Comparison of ENCODE assay signal across 12 cellular contexts in the genomic region with DNA sequence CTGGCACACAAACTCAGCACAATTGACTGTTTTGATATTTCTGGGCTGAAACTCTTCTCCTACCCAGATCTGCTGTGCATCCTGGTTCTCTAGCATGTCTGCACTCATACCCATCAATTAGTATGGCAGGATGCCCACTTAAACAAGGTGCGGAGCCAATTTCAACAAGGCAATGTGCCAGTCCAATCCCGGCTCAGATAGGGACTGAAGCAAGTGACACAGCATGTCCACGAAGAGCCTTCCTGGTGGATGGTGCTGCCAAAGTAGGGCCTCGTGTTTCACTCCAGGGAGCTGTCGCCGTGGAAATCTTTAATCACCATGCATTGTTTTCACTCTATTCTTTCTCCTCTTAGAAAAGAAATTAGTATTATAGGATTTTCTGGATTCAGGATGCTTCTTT. TPM values are rescaled to one million over a fixed set of nuclear protein-coding genes. Genes with fewer than 3 reads are reported as not detected.
DNase-seq lines count a peak whose midpoint lies in the region; ATAC-seq and TF ChIP-seq lines count a peak whose summit lies in the region.
"Had no signal": no experiment of that assay in that cellular context is flagged by ENCODE, and none has a peak within 500 bp of the region (broad histone marks: within the 10 kb centered on the region; RNA-seq: fewer than 3 reads in every experiment).

No MANE protein-coding gene starts in this region.

- ATAC-seq in RWPE2 (ENCODE audit: low read depth) (peak; percentile 27; the same call in 1 of the 3 replicates), esophagus mucosa (peak; percentile 71), HG03354 (IDR thresholded peaks at IDR 0.05; ENCODE audit: poor library complexity, severe bottlenecking, unreplicated experiment) (no peak)
- ATAC-seq: activated CD4-positive, CD25-positive, alpha-beta regulatory T cell treated with anti-CD3 and anti-CD28 coated beads, Interleukin-2, amount 50 U/mL, for 24 hours had no signal

- H3K9me3 ChIP-seq in RWPE2 (ENCODE audit: severe bottlenecking): no peaks in the 10 kb centered on the region
- H3K9me3 ChIP-seq in tibial artery: no peaks in the 10 kb centered on the region
- H3K9me3 ChIP-seq: neutrophil had no signal

- TF ChIP-seq CTCF in RWPE2 (IDR thresholded peaks at IDR 0.05; ENCODE audit: poor library complexity, severe bottlenecking): no peak
- TF ChIP-seq CTCF in tibial artery (IDR thresholded peaks at IDR 0.05): no peak

- H3K36me3 Mint-ChIP-seq in activated CD4-positive, alpha-beta memory T cell treated with anti-CD3 and anti-CD28 coated beads for 36 hours: no peaks in the 10 kb centered on the region
- H3K36me3 Mint-ChIP-seq: activated naive CD4-positive, alpha-beta T cell treated with anti-CD3 and anti-CD28 coated beads, Interleukin-2, amount 10 ng/mL, durations not matched to agents 7 days and 5 days; immature natural killer cell had no signal

- DNase-seq in NCI-H1092 (lab: John Stamatoyannopoulos, UW) (peak; percentile 95), RWPE2 (ENCODE audit: low spot score) (no peak), posterior cingulate gyrus (peak in 6 of 10 donors; percentile 13 to 86 (median 23)), tibial artery (no peak)
- DNase-seq in activated CD4-positive, alpha-beta memory T cell treated with anti-CD3 and anti-CD28 coated beads for 36 hours: no peak
- no peak for DNase-seq in activated CD4-positive, alpha-beta T cell treated with anti-CD3 and anti-CD28 coated beads for 48 hours
- DNase-seq: activated naive CD4-positive, alpha-beta T cell treated with anti-CD3 and anti-CD28 coated beads, Interleukin-2, amount 10 ng/mL, durations not matched to agents 7 days and 5 days; immature natural killer cell had no signal

- H3K36me3 ChIP-seq in RWPE2 (ENCODE audit: low read depth) (no peaks in the 10 kb centered on the region), tibial artery (no peaks in the 10 kb centered on the region)
- H3K36me3 ChIP-seq: neutrophil had no signal

- POLR2A ChIA-PET in activated CD4-positive, alpha-beta memory T cell treated with anti-CD3 and anti-CD28 coated beads for 36 hours (lab: Charles Lee): no interaction called here

- intact Hi-C loops in posterior cingulate gyrus (cut with DNase I): no loop called here
- intact Hi-C loops in tibial artery (cut with DNase I; ENCODE audit: low total_unique reads): no loop called here
- intact Hi-C loops in activated CD4-positive, alpha-beta memory T cell treated with anti-CD3 and anti-CD28 coated beads for 36 hours (cut with micrococcal nuclease): loop anchor here (5.0 kb wide), 1 partner anchor 388 kb away; the partner anchor contains the start of gene SLC10A7

- H3K27ac ChIP-seq in RWPE2 (ENCODE audit: poor library complexity, severe bottlenecking) (no peak overlapping the region), tibial artery (no peak overlapping the region)
- H3K27ac ChIP-seq: neutrophil had no signal

- CTCF ChIA-PET in activated CD4-positive, alpha-beta memory T cell treated with anti-CD3 and anti-CD28 coated beads for 36 hours (lab: Charles Lee): no interaction called here

- peaks cover 17% of the 10 kb centered on the region for H3K4me1 Mint-ChIP-seq in activated CD4-positive, alpha-beta memory T cell treated with anti-CD3 and anti-CD28 coated beads for 36 hours (ENCODE audit: low read depth)
- H3K4me1 Mint-ChIP-seq: activated naive CD4-positive, alpha-beta T cell treated with anti-CD3 and anti-CD28 coated beads, Interleukin-2, amount 10 ng/mL, durations not matched to agents 7 days and 5 days; immature natural killer cell had no signal

- H3K27ac Mint-ChIP-seq in activated CD4-positive, alpha-beta memory T cell treated with anti-CD3 and anti-CD28 coated beads for 36 hours: no peak overlapping the region
- H3K27ac Mint-ChIP-seq: activated naive CD4-positive, alpha-beta T cell treated with anti-CD3 and anti-CD28 coated beads, Interleukin-2, amount 10 ng/mL, durations not matched to agents 7 days and 5 days; immature natural killer cell had no signal

- peaks cover 17% of the 10 kb centered on the region for H3K27me3 Mint-ChIP-seq in activated CD4-positive, alpha-beta memory T cell treated with anti-CD3 and anti-CD28 coated beads for 36 hours

- H3K4me3 ChIP-seq in RWPE2 (ENCODE audit: severe bottlenecking) (no peak overlapping the region), tibial artery (no peak overlapping the region)

- H3K27me3 ChIP-seq in RWPE2 (ENCODE audit: insufficient read depth, poor library complexity, severe bottlenecking) (no peaks in the 10 kb centered on the region), tibial artery (no peaks in the 10 kb centered on the region)
- H3K27me3 ChIP-seq: neutrophil had no signal

- H3K4me1 ChIP-seq in RWPE2 (ENCODE audit: insufficient read depth, poor library complexity, severe bottlenecking) (no peaks in the 10 kb centered on the region), tibial artery (peaks cover 0 to 20% (median 13%) of the 10 kb centered on the region in 4 donors)

- no peak overlapping the region for H3K4me3 Mint-ChIP-seq in activated CD4-positive, alpha-beta memory T cell treated with anti-CD3 and anti-CD28 coated beads for 36 hours
- H3K4me3 Mint-ChIP-seq: activated naive CD4-positive, alpha-beta T cell treated with anti-CD3 and anti-CD28 coated beads, Interleukin-2, amount 10 ng/mL, durations not matched to agents 7 days and 5 days; immature natural killer cell had no signal

- H3K9me3 Mint-ChIP-seq in activated CD4-positive, alpha-beta memory T cell treated with anti-CD3 and anti-CD28 coated beads for 36 hours: no peaks in the 10 kb centered on the region
- H3K9me3 Mint-ChIP-seq: activated naive CD4-positive, alpha-beta T cell treated with anti-CD3 and anti-CD28 coated beads, Interleukin-2, amount 10 ng/mL, durations not matched to agents 7 days and 5 days; immature natural killer cell had no signal

RNA-seq across cellular contexts. Expression of gene LSM6, which starts 40.8 kb away (rescaled TPM):
- total RNA-seq in esophagus mucosa: 19.6 TPM
- 10 to 100 TPM; 64.2 to 65.5 TPM for total RNA-seq in activated CD4-positive, alpha-beta memory T cell treated with anti-CD3 and anti-CD28 coated beads for 36 hours

Comparison
In these comparisons a context has a peak if more than half of its experiments do, and no peak if none do; other contexts are left out.
1. DNase-seq: peak in NCI-H1092 (single experiment) and posterior cingulate gyrus (6 of 10); none in RWPE2 (single experiment), tibial artery (0 of 2), activated CD4-positive, alpha-beta memory T cell treated with anti-CD3 and anti-CD28 coated beads for 36 hours (single experiment) and activated CD4-positive, alpha-beta T cell treated with anti-CD3 and anti-CD28 coated beads for 48 hours (single experiment).